ENCODE assay signal across 13 cellular contexts in genomic region chr2:71465961-71466300, GRCh38. TPM values are rescaled to one million over a fixed set of nuclear protein-coding genes. Genes with fewer than 3 reads are reported as not detected.
DNase-seq lines count a peak whose midpoint lies in the region; ATAC-seq, FAIRE-seq and TF ChIP-seq lines count a peak whose summit lies in the region.
"Had no signal": no experiment of that assay in that cellular context is flagged by ENCODE, and none has a peak within 500 bp of the region (broad histone marks: within the 10 kb centered on the region; RNA-seq: fewer than 3 reads in every experiment).

No MANE protein-coding gene starts in this region.

- ATAC-seq in left lung: no peak
- ATAC-seq in HG03520 (IDR thresholded peaks at IDR 0.05; ENCODE audit: unreplicated experiment): no peak
- ATAC-seq in GM19395 (IDR thresholded peaks at IDR 0.05; ENCODE audit: unreplicated experiment): no peak

- no peak overlapping the region for H3K4me3 Mint-ChIP-seq in nephron progenitor cell

- H3K9me3 ChIP-seq in left lung: no peaks in the 10 kb centered on the region
- no peaks in the 10 kb centered on the region for H3K9me3 ChIP-seq in skeletal muscle satellite cell (replicated peaks; ENCODE audit: low read length)

- H3K9ac ChIP-seq in skeletal muscle satellite cell (ENCODE audit: low read depth, low read length): peak overlapping the region; percentile 80

- H3K27me3 ChIP-seq in H7 (ENCODE audit: control insufficient read depth, insufficient read depth, low read length): peaks cover 65% of the 10 kb centered on the region
- peaks cover 16% of the 10 kb centered on the region for H3K27me3 ChIP-seq in bronchial epithelial cell (ENCODE audit: control insufficient read depth, insufficient read depth, low read length)
- H3K27me3 ChIP-seq in left lung: peaks cover 14 to 56% of the 10 kb centered on the region in 2 donors
- peaks cover 12% of the 10 kb centered on the region for H3K27me3 ChIP-seq in skeletal muscle satellite cell (ENCODE audit: control insufficient read depth, insufficient read depth, low read length)

- no peaks in the 10 kb centered on the region for H3K36me3 ChIP-seq in H7 (replicated peaks; ENCODE audit: control insufficient read depth, insufficient read depth, low read length)
- no peaks in the 10 kb centered on the region for H3K36me3 ChIP-seq in bronchial epithelial cell (ENCODE audit: control insufficient read depth, insufficient read depth, low read length)
- H3K36me3 ChIP-seq in left lung: no peaks in the 10 kb centered on the region
- H3K36me3 ChIP-seq in skeletal muscle satellite cell (ENCODE audit: insufficient read depth, low read length): no peaks in the 10 kb centered on the region

- peak overlapping the region; percentile 97 for H3K4me2 ChIP-seq in skeletal muscle satellite cell (ENCODE audit: low read length)

- H3K27ac Mint-ChIP-seq in nephron progenitor cell: no peak overlapping the region
- H3K27ac Mint-ChIP-seq: type B pancreatic cell had no signal

- H3K9me3 Mint-ChIP-seq in nephron progenitor cell: no peaks in the 10 kb centered on the region
- H3K9me3 Mint-ChIP-seq: type B pancreatic cell had no signal

- peaks cover 54% of the 10 kb centered on the region for H3K27me3 Mint-ChIP-seq in nephron progenitor cell (ENCODE audit: low read depth, poor library complexity)

- intact Hi-C loops in left lung (cut with DNase I): no loop called here

- no peaks in the 10 kb centered on the region for H3K36me3 Mint-ChIP-seq in nephron progenitor cell (ENCODE audit: low read depth)
- H3K36me3 Mint-ChIP-seq: type B pancreatic cell had no signal

- TF ChIP-seq CTCF in bronchial epithelial cell (IDR thresholded peaks at IDR 0.05; ENCODE audit: insufficient read depth, low read length, severe bottlenecking) (no peak), left lung (IDR thresholded peaks at IDR 0.05) (no peak), nephron progenitor cell (IDR thresholded peaks at IDR 0.05) (no peak)

- H3K4me3 ChIP-seq in H7 (ENCODE audit: insufficient read depth, low read depth, low read length) (peak overlapping the region; percentile 56), bronchial epithelial cell (ENCODE audit: low read depth, low read length) (peak overlapping the region; percentile 47), left lung (peak overlapping the region; percentile 59), skeletal muscle satellite cell (ENCODE audit: low read length) (peak overlapping the region; percentile 92)

- H3K4me1 Mint-ChIP-seq in nephron progenitor cell: peaks cover 31% of the 10 kb centered on the region

- H3K27ac ChIP-seq in left lung: peak overlapping the region in 1 of 2 donors; percentile 79
- H3K27ac ChIP-seq: PC-9 had no signal

- no peak for FAIRE-seq in bronchial epithelial cell (lab: Jason Lieb, UNC)

- DNase-seq in H7 (no peak), bronchial epithelial cell (ENCODE audit: low read depth) (no peak), left lung (no peak), nephron progenitor cell (no peak), SW480 (ENCODE audit: low spot score) (no peak)
- DNase-seq: activated CD4-positive, alpha-beta T cell treated with anti-CD3 and anti-CD28 coated beads for 1 hour; activated gamma-delta T cell treated with Interleukin-2 at 50 U/mL for 16 hours; stimulated activated CD4-positive, alpha-beta T cell treated with anti-CD3 and anti-CD28 coated beads, Interleukin-2, amount 100 ng/mL, for 48 hours had no signal

- H3K4me1 ChIP-seq in left lung (peaks cover 10 to 61% of the 10 kb centered on the region in 2 donors), skeletal muscle satellite cell (ENCODE audit: control insufficient read depth, insufficient read depth, low read length) (peaks cover 17% of the 10 kb centered on the region)

RNA-seq across cellular contexts. Expression of gene DYSF, which starts 12.6 kb away (rescaled TPM):
- 7.4 and 9.5 TPM in 2 replicates for total RNA-seq in H7 (2014; rRNA removed; shearing (Covaris generic))
- total RNA-seq in bronchial epithelial cell (under 0.01 and 2.7 TPM in 2 replicates), left lung (10 to 100 TPM; 24.5 to 71.4 TPM)
- 1.5 and 5.7 TPM in 2 replicates for total RNA-seq in skeletal muscle satellite cell (2012; rRNA removed)
